In the genomic region with DNA sequence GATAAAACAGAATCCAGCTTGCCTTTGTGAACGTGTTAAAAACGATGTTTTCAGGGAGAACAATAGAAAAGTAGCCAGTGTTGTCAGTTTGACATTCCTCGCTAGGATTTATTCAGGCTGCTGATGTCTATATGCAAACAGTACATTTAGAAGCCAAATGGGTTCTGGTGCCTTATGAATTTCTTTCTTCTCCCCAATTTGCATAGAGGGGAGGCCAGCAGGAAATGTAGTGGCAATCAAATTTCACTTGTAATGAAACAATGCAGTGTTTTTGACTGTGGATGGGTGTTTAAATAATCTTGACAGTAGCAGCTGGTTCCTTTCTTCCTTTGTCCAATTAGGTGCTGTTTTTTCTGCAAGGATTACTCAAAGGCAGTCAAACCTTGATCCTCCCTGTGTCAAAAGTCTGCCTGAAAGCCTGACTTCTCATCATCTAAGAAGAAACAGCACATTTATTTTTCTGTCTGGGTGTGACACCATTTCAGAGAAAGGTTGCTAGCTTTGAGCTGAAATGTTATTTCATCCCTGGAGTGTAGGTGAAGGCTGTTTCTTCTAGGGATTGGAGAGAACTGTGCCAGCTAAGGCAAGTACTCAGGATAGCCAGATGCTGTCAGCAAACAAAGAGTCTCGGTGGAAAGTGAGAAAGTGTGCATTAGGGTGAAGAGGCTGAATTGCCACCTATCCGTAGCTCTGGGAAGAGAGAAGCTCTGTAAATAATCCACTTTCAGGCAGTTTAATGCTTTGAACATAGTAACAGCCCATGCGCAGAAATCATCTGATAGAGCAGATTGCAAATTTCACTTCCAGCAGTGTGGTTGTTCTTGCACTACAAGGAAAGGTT, we compare ENCODE assay signal across 15 cellular contexts. TPM values are rescaled to one million over a fixed set of nuclear protein-coding genes. Genes with fewer than 3 reads are reported as not detected.
DNase-seq lines count a peak whose midpoint lies in the region; ATAC-seq and TF ChIP-seq lines count a peak whose summit lies in the region.
"Had no signal": no experiment of that assay in that cellular context is flagged by ENCODE, and none has a peak within 500 bp of the region (broad histone marks: within the 10 kb centered on the region; RNA-seq: fewer than 3 reads in every experiment).

No MANE protein-coding gene starts in this region.

- WGBS in endodermal cell (ENCODE audit: insufficient coverage in 1 of 2, insufficient read length in 1 of 2), 2 experiments = 63 to 78% methylated on average over 5 to 6 of the region's 6 CpGs

- DNase-seq in CD4-positive, CD25-positive, alpha-beta regulatory T cell = peak in 2 of 3 donors; percentile 9 to 16
- peak; percentile 82 for DNase-seq in NCI-H1105 treated with DMSO at 0.1 percent for 48 hours (lab: John Stamatoyannopoulos, UW)
- DNase-seq in NCI-H524 treated with DMSO at 0.1 percent for 48 hours (lab: John Stamatoyannopoulos, UW) = peak; percentile 56
- DNase-seq in endodermal cell = no peak
- no peak for DNase-seq in HuH-7 (ENCODE audit: low spot score)
- no peak for DNase-seq in SW480 (ENCODE audit: low spot score)
- DNase-seq in osteocyte (ENCODE audit: extremely low spot score, unreplicated experiment) = no peak
- DNase-seq: activated CD4-positive, alpha-beta T cell treated with anti-CD3 and anti-CD28 coated beads, Interleukin-2, amount 10 ng/mL, durations not matched to agents 7 days and 5 days; amygdala; cortex of kidney; Kasumi-1; midbrain; OCI-M1; stimulated activated CD4-positive, alpha-beta T cell treated with anti-CD3 and anti-CD28 coated beads, Interleukin-1b, Interleukin-23, amount 100 ng/mL, for 48 hours had no signal

- H3K4me3 Mint-ChIP-seq in CD4-positive, CD25-positive, alpha-beta regulatory T cell = peak overlapping the region in 3 of 4 donors; percentile 39 to 69 (median 44)
- H3K4me3 Mint-ChIP-seq in endodermal cell (no peak overlapping the region), osteocyte (ENCODE audit: unreplicated experiment) (no peak overlapping the region)
- H3K4me3 Mint-ChIP-seq: activated CD4-positive, alpha-beta T cell treated with anti-CD3 and anti-CD28 coated beads, Interleukin-2, amount 10 ng/mL, durations not matched to agents 7 days and 5 days had no signal

- no peaks in the 10 kb centered on the region for H3K36me3 ChIP-seq in CD4-positive, CD25-positive, alpha-beta regulatory T cell (ENCODE audit: control insufficient read depth, insufficient read depth, low read length)
- no peaks in the 10 kb centered on the region for H3K36me3 ChIP-seq in endodermal cell (ENCODE audit: control insufficient read depth, insufficient read depth, low read length)

- H3K36me3 Mint-ChIP-seq in CD4-positive, CD25-positive, alpha-beta regulatory T cell = no peaks in the 10 kb centered on the region
- H3K36me3 Mint-ChIP-seq in endodermal cell (ENCODE audit: low read depth) (no peaks in the 10 kb centered on the region), osteocyte (ENCODE audit: unreplicated experiment) (no peaks in the 10 kb centered on the region)

- peak overlapping the region; percentile 84 to 88 (median 87) for H3K27ac Mint-ChIP-seq in CD4-positive, CD25-positive, alpha-beta regulatory T cell
- H3K27ac Mint-ChIP-seq in endodermal cell (no peak overlapping the region), osteocyte (ENCODE audit: unreplicated experiment) (no peak overlapping the region)
- H3K27ac Mint-ChIP-seq: activated CD4-positive, alpha-beta T cell treated with anti-CD3 and anti-CD28 coated beads, Interleukin-2, amount 10 ng/mL, durations not matched to agents 7 days and 5 days had no signal

- H3K4me1 Mint-ChIP-seq in CD4-positive, CD25-positive, alpha-beta regulatory T cell = peaks cover 22 to 75% (median 53%) of the 10 kb centered on the region in 4 donors
- peaks cover 18% of the 10 kb centered on the region for H3K4me1 Mint-ChIP-seq in endodermal cell
- H3K4me1 Mint-ChIP-seq in osteocyte (ENCODE audit: unreplicated experiment) = peaks cover 10% of the 10 kb centered on the region

- no peak overlapping the region for H3K9ac ChIP-seq in endodermal cell (ENCODE audit: extremely low read depth, low read length, poor library complexity, severe bottlenecking)

- no peak for ATAC-seq in CD4-positive, CD25-positive, alpha-beta regulatory T cell (ENCODE audit: low read depth in 2 of 2)
- ATAC-seq in HG03135 (IDR thresholded peaks at IDR 0.05; ENCODE audit: unreplicated experiment) = no peak

- H3K27ac ChIP-seq in CD4-positive, CD25-positive, alpha-beta regulatory T cell (ENCODE audit: insufficient read depth, low read length, poor library complexity, severe bottlenecking) = no peak overlapping the region
- H3K27ac ChIP-seq in endodermal cell (ENCODE audit: low read depth, low read length) = peak overlapping the region; percentile 70

- H3K4me1 ChIP-seq in CD4-positive, CD25-positive, alpha-beta regulatory T cell (ENCODE audit: control insufficient read depth, insufficient read depth, low read length, poor library complexity, severe bottlenecking) = peaks cover 45% of the 10 kb centered on the region
- H3K4me1 ChIP-seq in endodermal cell (ENCODE audit: control insufficient read depth, insufficient read depth, low read length) = peaks cover 6% of the 10 kb centered on the region

- H3K9me3 Mint-ChIP-seq in CD4-positive, CD25-positive, alpha-beta regulatory T cell = peaks cover 0 to 4% (median 0%) of the 10 kb centered on the region in 7 donors
- H3K9me3 Mint-ChIP-seq in endodermal cell (no peaks in the 10 kb centered on the region), osteocyte (ENCODE audit: unreplicated experiment) (no peaks in the 10 kb centered on the region)
- H3K9me3 Mint-ChIP-seq: activated CD4-positive, alpha-beta T cell treated with anti-CD3 and anti-CD28 coated beads, Interleukin-2, amount 10 ng/mL, durations not matched to agents 7 days and 5 days had no signal

- no peak overlapping the region for H3K4me3 ChIP-seq in CD4-positive, CD25-positive, alpha-beta regulatory T cell (ENCODE audit: low read depth, low read length)
- H3K4me3 ChIP-seq in endodermal cell (ENCODE audit: low read length) = no peak overlapping the region

- no peaks in the 10 kb centered on the region for H3K9me3 ChIP-seq in CD4-positive, CD25-positive, alpha-beta regulatory T cell (ENCODE audit: control insufficient read depth in 2 of 2, low read length in 2 of 2)
- H3K9me3 ChIP-seq in endodermal cell (ENCODE audit: control insufficient read depth, low read length) = no peaks in the 10 kb centered on the region

- H3K27me3 Mint-ChIP-seq in CD4-positive, CD25-positive, alpha-beta regulatory T cell = no peaks in the 10 kb centered on the region
- H3K27me3 Mint-ChIP-seq in endodermal cell (ENCODE audit: insufficient read depth) (no peaks in the 10 kb centered on the region), osteocyte (ENCODE audit: unreplicated experiment) (peaks cover 36% of the 10 kb centered on the region)
- H3K27me3 Mint-ChIP-seq: activated CD4-positive, alpha-beta T cell treated with anti-CD3 and anti-CD28 coated beads, Interleukin-2, amount 10 ng/mL, durations not matched to agents 7 days and 5 days had no signal

- TF ChIP-seq CTCF in endodermal cell (conservative IDR thresholded peaks at IDR 0.05) = no peak
- TF ChIP-seq CTCF in osteocyte (IDR thresholded peaks at IDR 0.05) = no peak

- H3K27me3 ChIP-seq in CD4-positive, CD25-positive, alpha-beta regulatory T cell (ENCODE audit: control insufficient read depth, insufficient read depth, low read length) = no peaks in the 10 kb centered on the region
- no peaks in the 10 kb centered on the region for H3K27me3 ChIP-seq in endodermal cell (ENCODE audit: control insufficient read depth, insufficient read depth, low read length, poor library complexity, severe bottlenecking)

RNA-seq across cellular contexts. Expression of gene ZNRF2, which starts 36.6 kb away (rescaled TPM):
- 53.1 TPM for total RNA-seq in CD4-positive, CD25-positive, alpha-beta regulatory T cell
- 1 to 10 TPM; 2.1 to 6.2 (median 4.2) TPM for polyA plus RNA-seq in CD4-positive, CD25-positive, alpha-beta regulatory T cell
- total RNA-seq in endodermal cell (10 to 100 TPM; 15.5 to 20.9 TPM), osteocyte (6.8 TPM in 2 replicates)
- polyA plus RNA-seq in endodermal cell (2013, experiment 1 of 2) = 9.6 TPM
- polyA plus RNA-seq in endodermal cell (2013, experiment 2 of 2) = 9.2 TPM

Comparison
In these comparisons a context has a peak if more than half of its experiments do, and no peak if none do; other contexts are left out.
1. DNase-seq: peak in CD4-positive, CD25-positive, alpha-beta regulatory T cell (2 of 3), NCI-H1105 treated with DMSO at 0.1 percent for 48 hours (single experiment) and NCI-H524 treated with DMSO at 0.1 percent for 48 hours (single experiment); none in endodermal cell (single experiment), HuH-7 (single experiment), SW480 (single experiment) and osteocyte (single experiment).
2. H3K27ac Mint-ChIP-seq: peak in CD4-positive, CD25-positive, alpha-beta regulatory T cell (3 of 3); none in endodermal cell (single experiment) and osteocyte (single experiment).
3. H3K4me3 Mint-ChIP-seq: peak in CD4-positive, CD25-positive, alpha-beta regulatory T cell (3 of 4); none in endodermal cell (single experiment) and osteocyte (single experiment).